ENCODE assay signal across 1 cellular context in genomic region chr14:24145700-24146621, GRCh38.
TF ChIP-seq lines count a peak whose summit lies in the region.

Gene PSME2, minus strand, starts transcription at chr14:24146610. Its CDS starts 29 bp downstream, at chr14:24146581.

TF ChIP-seq in HepG2, 621 proteins besides CTCF, POLR2A, EP300 and RAD21 (continued from another document and continues in another):
- TF ChIP-seq SNAPC4 (CRISPR knock-in tag; IDR thresholded peaks at IDR 0.05) (no peak), KLF12 (CRISPR knock-in tag; IDR thresholded peaks at IDR 0.05; ENCODE audit: borderline replicate concordance) (no peak), BCLAF1 (IDR thresholded peaks at IDR 0.05) (no peak), KLF11 (CRISPR knock-in tag; IDR thresholded peaks at IDR 0.05) (peak; percentile 45; the same call in 1 of the 2 replicates), RFX3 (CRISPR knock-in tag; IDR thresholded peaks at IDR 0.05) (no peak), SIN3A (IDR thresholded peaks at IDR 0.05; ENCODE audit: borderline replicate concordance, low read depth, low read length) (peak; percentile 88; the same call in 1 of the 2 replicates), ZNF639 (CRISPR knock-in tag; conservative IDR thresholded peaks at IDR 0.05) (no peak), ZNF550 (CRISPR knock-in tag; IDR thresholded peaks at IDR 0.05; ENCODE audit: borderline replicate concordance) (0 out of 2 replicates have a peak, but pooled peaks have one; percentile 62), ZNF224 (CRISPR knock-in tag; IDR thresholded peaks at IDR 0.05) (no peak), GMEB1 (CRISPR knock-in tag; IDR thresholded peaks at IDR 0.05; ENCODE audit: borderline replicate concordance) (peak; percentile 53), XBP1 (CRISPR knock-in tag; IDR thresholded peaks at IDR 0.05) (no peak), ZNF12 (CRISPR knock-in tag; IDR thresholded peaks at IDR 0.05) (0 out of 2 replicates have a peak, but pooled peaks have one; percentile 10), ZBTB40 (IDR thresholded peaks at IDR 0.05) (no peak), ZBTB40 (CRISPR knock-in tag; IDR thresholded peaks at IDR 0.05) (no peak), ZNF264 (CRISPR knock-in tag; IDR thresholded peaks at IDR 0.05) (no peak), GPBP1L1 (CRISPR knock-in tag; IDR thresholded peaks at IDR 0.05) (no peak), ATF5 (CRISPR knock-in tag; IDR thresholded peaks at IDR 0.05; ENCODE audit: low read depth) (no peak), ZNF501 (CRISPR knock-in tag; IDR thresholded peaks at IDR 0.05) (no peak), JARID2 (CRISPR knock-in tag; IDR thresholded peaks at IDR 0.05; ENCODE audit: insufficient replicate concordance) (no peak), DR1 (CRISPR knock-in tag; IDR thresholded peaks at IDR 0.05) (no peak), MXD3 (CRISPR knock-in tag; IDR thresholded peaks at IDR 0.05) (peak; percentile 88), ELK4 (CRISPR knock-in tag; IDR thresholded peaks at IDR 0.05; ENCODE audit: borderline replicate concordance) (no peak), ZNF800 (CRISPR knock-in tag; IDR thresholded peaks at IDR 0.05) (no peak; the same call in 1 of the 2 replicates)
